Comparison of ENCODE assay signal across 12 cellular contexts in the genomic region with DNA sequence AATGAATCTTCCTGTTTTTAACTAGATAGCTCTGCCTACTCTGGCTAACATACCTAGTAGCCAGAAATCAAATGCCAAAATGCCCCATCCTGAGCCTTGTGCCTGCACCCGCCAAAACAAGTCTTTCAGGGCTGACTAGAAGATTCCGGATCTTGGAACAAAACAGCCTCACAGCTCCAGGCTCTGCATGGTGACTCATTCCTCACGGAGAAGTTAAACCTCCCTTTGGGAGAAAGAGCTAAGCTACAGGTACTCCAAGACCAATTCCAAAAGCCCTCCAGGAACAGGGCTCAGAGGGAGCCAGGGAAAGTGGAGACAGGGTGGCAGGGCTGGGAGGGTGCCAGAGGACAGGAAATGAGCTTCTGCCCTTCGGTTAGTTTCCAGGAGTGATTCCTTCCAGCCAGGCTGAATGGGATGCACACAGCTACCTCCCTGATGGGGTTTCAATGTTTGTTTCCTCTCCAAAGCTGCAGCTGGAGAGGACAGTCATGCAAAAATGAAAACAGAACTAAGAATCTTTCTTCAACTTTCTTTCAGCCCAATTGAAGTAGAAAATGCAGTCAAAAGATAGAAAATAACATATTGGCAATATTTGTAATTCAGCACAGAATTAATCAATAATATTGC.
DNase-seq lines count a peak whose midpoint lies in the region; ATAC-seq and TF ChIP-seq lines count a peak whose summit lies in the region.
"Had no signal": no experiment of that assay in that cellular context is flagged by ENCODE, and none has a peak within 500 bp of the region (broad histone marks: within the 10 kb centered on the region; RNA-seq: fewer than 3 reads in every experiment).

No MANE protein-coding gene starts in this region.

- POLR2A ChIA-PET in HEK293 (lab: Yijun Ruan, JAX) = no interaction called here
- POLR2A ChIA-PET in MCF 10A (lab: Yijun Ruan, JAX) = no interaction called here

- no TSS peak for BruUV-seq in MCF 10A (replicated peaks; lab: Mats Ljungman, UMichigan)

- H3K27me3 Mint-ChIP-seq in MCF 10A (ENCODE audit: insufficient read depth, unreplicated experiment) = no peaks in the 10 kb centered on the region

- H3K79me2 ChIP-seq in smooth muscle cell (ENCODE audit: low read depth) = no peaks in the 10 kb centered on the region

- H3K9me3 ChIP-seq in HEK293 (ENCODE audit: control insufficient read depth, insufficient read depth, low read depth, low read length) (no peaks in the 10 kb centered on the region), smooth muscle cell (replicated peaks; ENCODE audit: low read depth) (no peaks in the 10 kb centered on the region)

- no peak overlapping the region for H3K4me3 ChIP-seq in HEK293 (ENCODE audit: low read depth, low read length)
- no peak overlapping the region for H3K4me3 ChIP-seq in smooth muscle cell

- H3K9ac ChIP-seq in smooth muscle cell (ENCODE audit: low read depth) = no peak overlapping the region

- H3K36me3 ChIP-seq in HEK293 (ENCODE audit: control insufficient read depth in 2 of 2, insufficient read depth in 1 of 2, low read length in 2 of 2) (no peaks in the 10 kb centered on the region), smooth muscle cell (ENCODE audit: low read depth) (no peaks in the 10 kb centered on the region)

- peaks cover 22% of the 10 kb centered on the region for H3F3A ChIP-seq in smooth muscle cell (ENCODE audit: low read depth)

- peak; percentile 87 for DNase-seq in MCF 10A (ENCODE audit: unreplicated experiment)
- DNase-seq in left ventricle myocardium superior = no peak
- DNase-seq in smooth muscle cell (lab: John Stamatoyannopoulos, UW; ENCODE audit: unreplicated experiment) = no peak
- DNase-seq in stimulated activated CD4-positive, alpha-beta T cell treated with anti-CD3 and anti-CD28 coated beads, Interleukin-2, amount 100 ng/mL, for 48 hours = no peak
- DNase-seq in CD1c-positive myeloid dendritic cell (ENCODE audit: extremely low spot score) = no peak
- no peak for DNase-seq in T1000 (lab: John Stamatoyannopoulos, UW)
- DNase-seq: activated naive CD4-positive, alpha-beta T cell treated with anti-CD3 and anti-CD28 coated beads for 36 hours; effector CD4-positive, alpha-beta T cell; KBM-7 had no signal

- peak overlapping the region; percentile 57 for H3K27ac Mint-ChIP-seq in MCF 10A (ENCODE audit: low read depth, unreplicated experiment)
- H3K27ac Mint-ChIP-seq: activated naive CD4-positive, alpha-beta T cell treated with anti-CD3 and anti-CD28 coated beads for 36 hours; progenitor cell of endocrine pancreas had no signal

- no peak overlapping the region for H3K4me3 Mint-ChIP-seq in MCF 10A (ENCODE audit: unreplicated experiment)
- H3K4me3 Mint-ChIP-seq: activated naive CD4-positive, alpha-beta T cell treated with anti-CD3 and anti-CD28 coated beads for 36 hours had no signal

- no peaks in the 10 kb centered on the region for H3K9me3 Mint-ChIP-seq in MCF 10A (ENCODE audit: unreplicated experiment)
- H3K9me3 Mint-ChIP-seq: activated naive CD4-positive, alpha-beta T cell treated with anti-CD3 and anti-CD28 coated beads for 36 hours had no signal

- ATAC-seq in left ventricle myocardium superior = peak; percentile 75
- no peak for ATAC-seq in GM19463 (IDR thresholded peaks at IDR 0.05; ENCODE audit: unreplicated experiment)

- no peak for TF ChIP-seq CTCF in HEK293 (tag by site-specific recombination; IDR thresholded peaks at IDR 0.05)
- TF ChIP-seq CTCF in MCF 10A (IDR thresholded peaks at IDR 0.05; ENCODE audit: unreplicated experiment) = no peak
- TF ChIP-seq CTCF in smooth muscle cell (IDR thresholded peaks at IDR 0.05; ENCODE audit: borderline replicate concordance, insufficient read depth, poor library complexity, severe bottlenecking) = no peak

- 32% methylated on average over 4 of the region's 4 CpGs for WGBS in smooth muscle cell (ENCODE audit: low lambda C conversion rate)

- CTCF ChIA-PET in HEK293 (lab: Yijun Ruan, JAX) = interaction anchor here (0.7 to 1.5 kb wide), 2 partner anchors 57 to 1188 kb away, joined by 3 to 6 read pairs; no protein-coding TSS in a partner anchor
- CTCF ChIA-PET in MCF 10A (lab: Yijun Ruan, JAX) = interaction anchor here (0.8 to 3.3 kb wide), 8 partner anchors 13 to 1009 kb away, joined by 3 to 18 read pairs (median 3); no protein-coding TSS in a partner anchor

- H2AFZ ChIP-seq in smooth muscle cell (ENCODE audit: low read depth) = no peak overlapping the region

- intact Hi-C loops in MCF 10A (cut with micrococcal nuclease) = loop anchor here (5.0 kb wide), 1 partner anchor 930 kb away; no protein-coding TSS in a partner anchor
- intact Hi-C loops in left ventricle myocardium superior (cut with micrococcal nuclease) = no loop called here

- H3K4me1 ChIP-seq in HEK293 (ENCODE audit: control insufficient read depth, insufficient read depth, low read length) = no peaks in the 10 kb centered on the region
- peaks cover 8% of the 10 kb centered on the region for H3K4me1 ChIP-seq in smooth muscle cell (ENCODE audit: low read depth)

- H3K4me1 Mint-ChIP-seq in MCF 10A (ENCODE audit: insufficient read depth, unreplicated experiment) = peaks cover 8% of the 10 kb centered on the region

- no peaks in the 10 kb centered on the region for H4K20me1 ChIP-seq in smooth muscle cell (ENCODE audit: low read depth)

- H3K27ac ChIP-seq in HEK293 (ENCODE audit: extremely low read depth, low read depth, low read length) (no peak overlapping the region), smooth muscle cell (ENCODE audit: low read depth) (peak overlapping the region; percentile 25)

- H3K27me3 ChIP-seq in smooth muscle cell (ENCODE audit: low read depth) = no peaks in the 10 kb centered on the region

- no peaks in the 10 kb centered on the region for H3K36me3 Mint-ChIP-seq in MCF 10A (ENCODE audit: insufficient read depth, unreplicated experiment)

- peak overlapping the region; percentile 14 for H3K4me2 ChIP-seq in smooth muscle cell

TF ChIP-seq in HEK293, 187 proteins besides CTCF, POLR2A, EP300 and RAD21:
- no peak for TF ChIP-seq ZNF626 (tag by site-specific recombination; IDR thresholded peaks at IDR 0.05)
- TF ChIP-seq SCRT2 (tag by site-specific recombination; IDR thresholded peaks at IDR 0.05) = peak; percentile 47
- TF ChIP-seq, protein P1, sequence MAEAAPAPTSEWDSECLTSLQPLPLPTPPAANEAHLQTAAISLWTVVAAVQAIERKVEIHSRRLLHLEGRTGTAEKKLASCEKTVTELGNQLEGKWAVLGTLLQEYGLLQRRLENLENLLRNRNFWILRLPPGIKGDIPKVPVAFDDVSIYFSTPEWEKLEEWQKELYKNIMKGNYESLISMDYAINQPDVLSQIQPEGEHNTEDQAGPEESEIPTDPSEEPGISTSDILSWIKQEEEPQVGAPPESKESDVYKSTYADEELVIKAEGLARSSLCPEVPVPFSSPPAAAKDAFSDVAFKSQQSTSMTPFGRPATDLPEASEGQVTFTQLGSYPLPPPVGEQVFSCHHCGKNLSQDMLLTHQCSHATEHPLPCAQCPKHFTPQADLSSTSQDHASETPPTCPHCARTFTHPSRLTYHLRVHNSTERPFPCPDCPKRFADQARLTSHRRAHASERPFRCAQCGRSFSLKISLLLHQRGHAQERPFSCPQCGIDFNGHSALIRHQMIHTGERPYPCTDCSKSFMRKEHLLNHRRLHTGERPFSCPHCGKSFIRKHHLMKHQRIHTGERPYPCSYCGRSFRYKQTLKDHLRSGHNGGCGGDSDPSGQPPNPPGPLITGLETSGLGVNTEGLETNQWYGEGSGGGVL (tag by site-specific recombination; IDR thresholded peaks at IDR 0.05) = no peak
TF ChIP-seq in HEK293: peak in this region for 1.
